Comparison of ENCODE assay signal across 2 cellular contexts in the genomic region with DNA sequence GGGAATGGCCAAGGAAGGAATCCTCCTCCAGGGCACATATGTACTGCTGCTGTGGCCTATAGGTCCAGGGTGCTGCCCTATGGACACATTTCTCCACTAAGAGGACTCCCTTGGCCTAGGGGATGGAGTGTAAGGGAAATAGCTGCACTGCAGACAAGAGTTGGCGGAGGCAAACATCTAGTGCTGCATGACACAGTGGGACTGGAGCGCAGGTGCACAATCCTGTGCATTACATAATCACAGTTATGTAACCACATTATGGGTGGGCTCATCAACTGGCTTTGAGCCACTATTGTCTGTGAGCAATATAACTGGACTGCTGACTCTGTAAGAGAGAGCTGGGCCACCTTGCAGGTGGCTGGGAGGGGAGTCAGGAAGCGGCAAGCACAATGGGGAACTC.
A peak's percentile ranks its signal among the peaks of the same experiment; 100 is the strongest.
TF ChIP-seq lines count a peak whose summit lies in the region.

No MANE protein-coding gene starts in this region.

TF ChIP-seq in GM23338, 12 proteins besides CTCF, POLR2A, EP300 and RAD21:
- no peak for TF ChIP-seq ETS1 (IDR thresholded peaks at IDR 0.05)
TF ChIP-seq in GM23338: peak in this region for 0.

TF ChIP-seq in K562, 482 proteins besides CTCF, POLR2A, EP300 and RAD21:
- peak; percentile 47; the same call in 1 of the 2 replicates for TF ChIP-seq CEBPB (tag; IDR thresholded peaks at IDR 0.05)
- no peak for TF ChIP-seq CBX1 (IDR thresholded peaks at IDR 0.05; ENCODE audit: low read depth)
- TF ChIP-seq TRIM24 (IDR thresholded peaks at IDR 0.05) = peak; percentile 22 to 49; a peak in 2 of 4 replicates
- TF ChIP-seq CEBPZ (IDR thresholded peaks at IDR 0.05; ENCODE audit: borderline replicate concordance, low read depth, low read length) = 0 out of 2 replicates have a peak, but pooled peaks have one; percentile 48
- peak; percentile 67; the same call in 1 of the 2 replicates for TF ChIP-seq CBX5 (IDR thresholded peaks at IDR 0.05; ENCODE audit: borderline replicate concordance, low read depth)
- 0 out of 2 replicates have a peak, but pooled peaks have one; percentile 19 for TF ChIP-seq CEBPG (CRISPR knock-in tag; IDR thresholded peaks at IDR 0.05)
- no peak for TF ChIP-seq CEBPG (tag; conservative IDR thresholded peaks at IDR 0.05 in 1 of 2, IDR thresholded peaks at IDR 0.05 in 1 of 2)
- peak in 1 of 2 experiments; percentile 88; a peak in 2 of 3 replicates for TF ChIP-seq CBX3 (IDR thresholded peaks at IDR 0.05; ENCODE audit: borderline replicate concordance in 1 of 2, low read length in 2 of 2)
- TF ChIP-seq ZFP36 (IDR thresholded peaks at IDR 0.05; ENCODE audit: low read depth, low read length, partially characterized antibody) = peak; percentile 17
- no peak for TF ChIP-seq NR2F6 (CRISPR knock-in tag; IDR thresholded peaks at IDR 0.05)
